In the genomic region with DNA sequence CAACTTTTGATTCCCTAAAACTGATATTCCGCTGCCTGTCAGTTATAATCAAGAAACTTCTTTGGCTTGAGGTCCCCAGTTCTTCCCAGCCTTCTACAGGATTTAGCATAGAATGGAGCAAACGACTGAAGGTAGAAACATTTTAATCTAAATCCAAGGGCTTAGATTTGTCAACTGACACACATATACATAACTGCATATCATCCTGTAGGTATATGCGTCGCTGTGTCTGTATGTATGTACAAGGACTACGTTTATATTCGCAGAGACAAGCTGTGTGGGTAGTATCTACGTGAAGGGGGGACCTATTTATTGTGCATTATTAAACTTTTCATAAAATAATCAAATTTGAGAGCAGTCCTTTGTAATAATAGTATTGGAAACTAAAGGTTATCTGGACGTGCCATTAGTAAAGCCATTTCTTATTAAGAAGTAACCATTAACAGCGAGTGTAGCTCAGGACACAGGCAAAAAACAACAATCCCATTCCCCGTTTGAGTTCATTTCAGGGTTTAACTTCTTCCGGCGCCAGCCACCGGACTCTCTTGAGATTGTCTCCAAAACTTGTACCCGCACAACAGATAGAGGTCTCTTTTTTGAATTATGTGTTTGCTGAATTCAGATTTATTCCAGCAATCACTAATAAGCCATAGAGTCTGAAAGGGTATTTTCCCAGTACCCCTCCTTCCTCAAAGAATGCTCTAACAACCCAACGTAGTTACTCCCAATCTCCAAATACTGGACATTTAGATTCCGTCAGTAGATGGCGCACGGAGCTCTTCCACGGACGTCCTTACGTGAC, we compare ENCODE assay signal across 8 cellular contexts. TPM values are rescaled to one million over a fixed set of nuclear protein-coding genes. Genes with fewer than 3 reads are reported as not detected.
DNase-seq lines count a peak whose midpoint lies in the region; ATAC-seq and TF ChIP-seq lines count a peak whose summit lies in the region.

No MANE protein-coding gene starts in this region.

- ATAC-seq in GM18511 (IDR thresholded peaks at IDR 0.05; ENCODE audit: unreplicated experiment) (peak; percentile 16), heart right ventricle (peak in 4 of 8 donors; percentile 12 to 33 (median 20))

- no peak overlapping the region for H3K9ac ChIP-seq in OCI-LY1 (ENCODE audit: low read length)

- DNase-seq in AG20443 (ENCODE audit: low spot score) (peak; percentile 56), HT-29 (ENCODE audit: low spot score) (peak; percentile 83), heart right ventricle (peak; percentile 19 to 66), pons (ENCODE audit: low spot score) (peak; percentile 93), cortex of kidney (lab: John Stamatoyannopoulos, UW) (no peak)
- peak; percentile 1 for DNase-seq in activated naive CD8-positive, alpha-beta T cell treated with anti-CD3 and anti-CD28 coated beads, Interleukin-2, amount 50 U/mL, for 16 hours (ENCODE audit: low read depth, low spot score)

- no peaks in the 10 kb centered on the region for H3K9me2 ChIP-seq in OCI-LY1 (ENCODE audit: low read depth, low read length)

- H3K79me2 ChIP-seq in OCI-LY1 (ENCODE audit: insufficient read depth, low read length), result no peaks in the 10 kb centered on the region

- no peak overlapping the region for H2AFZ ChIP-seq in OCI-LY1 (ENCODE audit: low read length)

- H3K27me3 ChIP-seq in OCI-LY1 (ENCODE audit: insufficient read depth, low read length) (no peaks in the 10 kb centered on the region), heart right ventricle (peaks cover 0 to 7% (median 0%) of the 10 kb centered on the region in 7 donors)

- peak overlapping the region; percentile 28 for H3K4me3 ChIP-seq in OCI-LY1 (ENCODE audit: low read depth, low read length, poor library complexity, severe bottlenecking)
- H3K4me3 ChIP-seq in heart right ventricle, result peak overlapping the region; percentile 66 to 94 (median 88)

- H3K4me1 ChIP-seq in OCI-LY1 (ENCODE audit: insufficient read depth, low read length, severe bottlenecking), result peaks cover 33% of the 10 kb centered on the region
- H3K4me1 ChIP-seq in heart right ventricle, result peaks cover 0 to 23% (median 20%) of the 10 kb centered on the region in 9 donors

- H3K27ac ChIP-seq in OCI-LY1 (ENCODE audit: low read depth, low read length, poor library complexity, severe bottlenecking) (no peak overlapping the region), heart right ventricle (peak overlapping the region in 8 of 10 donors; percentile 34 to 92 (median 85))

- no peaks in the 10 kb centered on the region for H3F3A ChIP-seq in OCI-LY1 (ENCODE audit: insufficient read depth, low read length)

- no peaks in the 10 kb centered on the region for H3K36me3 ChIP-seq in OCI-LY1 (ENCODE audit: insufficient read depth, low read length)
- no peaks in the 10 kb centered on the region for H3K36me3 ChIP-seq in heart right ventricle

- H4K20me1 ChIP-seq in OCI-LY1 (ENCODE audit: insufficient read depth, low read length), result no peaks in the 10 kb centered on the region

- TF ChIP-seq CTCF in OCI-LY1 (IDR thresholded peaks at IDR 0.05; ENCODE audit: low read length) (peak; percentile 96), heart right ventricle (IDR thresholded peaks at IDR 0.05) (peak; percentile 40 to 93 (median 79))

- H3K9me3 ChIP-seq in OCI-LY1 (ENCODE audit: low read length) (no peaks in the 10 kb centered on the region), heart right ventricle (no peaks in the 10 kb centered on the region)

- WGBS in heart right ventricle, 2 donors, result 5 to 8% methylated on average over 21 of the region's 21 CpGs

- intact Hi-C loops in heart right ventricle (cut with DNase I), result loop anchor here in 9 of 10 donors (1.0 to 10.0 kb wide), 21 partner anchors 58 to 700 kb away; partner anchors contain the start of gene FOCAD (in 2 of the 9)

- H3K4me2 ChIP-seq in OCI-LY1 (ENCODE audit: low read length), result peak overlapping the region; percentile 39; the same call in 1 of the 2 replicates

RNA-seq across cellular contexts. Expression of gene MLLT3, which starts 2.1 kb away (rescaled TPM):
- 19.7 and 20.2 TPM in 2 replicates for total RNA-seq in HT-29 (2014; rRNA removed; shearing (Covaris generic))
- total RNA-seq in heart right ventricle, result 10 to 100 TPM in 9 of 10 donors, 1 to 10 TPM in 1; 6.3 to 22.7 (median 14.7) TPM
- polyA plus RNA-seq in heart right ventricle, result 1 to 10 TPM; 4.3 to 5.4 TPM

RNA-seq across cellular contexts. Expression of gene FOCAD, which starts 59.7 kb away (rescaled TPM):
- 13.4 and 18.3 TPM in 2 replicates for total RNA-seq in HT-29 (2014; rRNA removed; shearing (Covaris generic))
- 10 to 100 TPM; 25.6 to 41.3 (median 33.3) TPM for total RNA-seq in heart right ventricle
- polyA plus RNA-seq in heart right ventricle, result 10 to 100 TPM; 11.7 to 16.7 TPM
